ENCODE assay signal across 23 cellular contexts in genomic region chr1:213921352-213922111, GRCh38.
"Had no signal": no experiment of that assay in that cellular context is flagged by ENCODE, and none has a peak within 500 bp of the region (broad histone marks: within the 10 kb centered on the region; RNA-seq: fewer than 3 reads in every experiment).

No MANE protein-coding gene starts in this region.

- FAIRE-seq: HTR-8/SVneo, RCC 7860 had no signal

- H3K36me3 ChIP-seq: MG63 had no signal

- H3K4me2 ChIP-seq: SK-N-SH had no signal

- H3K27ac ChIP-seq: HL-60 had no signal

- DNase-seq: IMR-90, Karpas-422, KG1, MG63, NCI-H1092, NCI-H1105 treated with DMSO at 0.1 percent for 48 hours, NCI-H1417 treated with DMSO at 0.1 percent for 48 hours, NCI-H146, NCI-H1694 treated with DMSO at 0.1 percent for 48 hours, NCI-H1930, NCI-H2081, NCI-H2107, NCI-H2227 treated with DMSO at 0.1 percent for 48 hours, NCI-H524 treated with DMSO at 0.1 percent for 48 hours, NCI-H69, NCI-H774, Right ventricle myocardium superior, RPMI8226, SIG-M5, SK-N-SH had no signal

- H3K9ac ChIP-seq: SK-N-SH had no signal

- H3K9me3 ChIP-seq: MG63, SK-N-SH had no signal

- H3K4me3 ChIP-seq: MG63 had no signal
